Comparison of ENCODE assay signal across 34 cellular contexts in genomic region chr11:8106679-8107078, GRCh38.
"Had no signal": no experiment of that assay in that cellular context is flagged by ENCODE, and none has a peak within 500 bp of the region (broad histone marks: within the 10 kb centered on the region; RNA-seq: fewer than 3 reads in every experiment).

No MANE protein-coding gene starts in this region.

- H3K36me3 ChIP-seq: brain microvascular endothelial cell, SJCRH30 had no signal

- DNase-seq: activated CD4-positive, alpha-beta T cell treated with anti-CD3 and anti-CD28 coated beads, Interleukin-2, amount 10 ng/mL, durations not matched to agents 24 days and 14 days; activated CD4-positive, alpha-beta T cell treated with anti-CD3 and anti-CD28 coated beads, Interleukin-2, amount 50 U/mL, for 4 hours; activated CD8-positive, alpha-beta T cell treated with anti-CD3 and anti-CD28 coated beads for 36 hours; activated effector memory CD4-positive, alpha-beta T cell treated with anti-CD3 and anti-CD28 coated beads, Interleukin-2, amount 50 U/mL, for 16 hours; activated naive CD4-positive, alpha-beta T cell; activated naive CD4-positive, alpha-beta T cell treated with anti-CD3 and anti-CD28 coated beads, Interleukin-2, amount 50 U/mL, for 16 hours; activated naive CD8-positive, alpha-beta T cell treated with anti-CD3 and anti-CD28 coated beads for 36 hours; activated T-cell treated with anti-CD3 and anti-CD28 coated beads, Interleukin-2, amount 50 U/mL, for 1 hour; activated T-cell treated with anti-CD3 and anti-CD28 coated beads, Interleukin-2, amount 50 U/mL, for 72 hours; amniotic stem cell; aorta; brain microvascular endothelial cell; Kasumi-1; KG1; MG63; NCI-H1048; NCI-H1105 treated with DMSO at 0.1 percent for 48 hours; NCI-H1436; NCI-H1694; NCI-H1930; NCI-H2081 treated with DMSO at 0.1 percent for 48 hours; NCI-H226; NCI-H446 treated with DMSO at 0.1 percent for 48 hours; NCI-H524; NCI-H69; NCI-H82; PC-3; Peyer's patch; SHP77; SJCRH30; T1000 had no signal

- ATAC-seq: activated CD8-positive, alpha-beta T cell treated with anti-CD3 and anti-CD28 coated beads for 36 hours; activated T-cell treated with anti-CD3 and anti-CD28 coated beads, Interleukin-2, amount 50 U/mL, for 72 hours; activated T-helper 17 cell treated with anti-CD3 and anti-CD28 coated beads, Interleukin-2, amount 50 U/mL, for 72 hours; PC-3 had no signal

- H3K4me1 ChIP-seq: Peyer's patch had no signal

- H3K4me3 ChIP-seq: MG63, Peyer's patch, SJCRH30, SK-N-MC had no signal

- H3K27me3 ChIP-seq: brain microvascular endothelial cell, MG63, Peyer's patch, SJCRH30 had no signal

- H3K9me3 ChIP-seq: MG63, Peyer's patch, SJCRH30 had no signal

- H3K27ac ChIP-seq: brain microvascular endothelial cell, Peyer's patch, RWPE1, SJCRH30, SK-N-MC had no signal
